In the genomic region with DNA sequence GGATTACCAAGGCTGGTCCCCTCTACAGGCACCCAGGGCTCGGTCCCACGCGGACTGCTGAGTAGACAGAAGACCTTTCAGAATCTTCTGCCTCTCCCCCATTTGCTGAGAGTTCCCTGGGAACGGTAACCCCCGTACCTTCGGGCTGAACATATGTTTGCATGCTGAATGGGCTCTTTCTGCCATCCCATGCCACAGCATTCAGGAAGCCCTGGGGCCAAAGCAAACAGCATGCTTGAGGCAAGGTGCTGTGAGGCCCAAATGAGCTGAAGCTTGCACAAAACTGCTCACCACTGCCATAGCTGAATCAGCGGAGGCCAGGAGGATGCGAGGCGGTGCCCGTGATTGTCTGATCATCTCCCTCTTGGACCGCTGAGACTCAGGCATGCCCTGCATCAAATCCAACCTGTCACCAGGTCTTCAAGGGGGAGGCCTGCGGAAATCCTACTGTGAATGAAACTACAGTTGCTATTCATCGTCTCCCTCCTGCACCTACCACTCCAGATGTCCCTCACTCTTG, we compare ENCODE assay signal across 18 cellular contexts. TPM values are rescaled to one million over a fixed set of nuclear protein-coding genes. Genes with fewer than 3 reads are reported as not detected.
A peak's percentile ranks its signal among the peaks of the same experiment; 100 is the strongest.
DNase-seq lines count a peak whose midpoint lies in the region; ATAC-seq, FAIRE-seq and TF ChIP-seq lines count a peak whose summit lies in the region.
"Had no signal": no experiment of that assay in that cellular context is flagged by ENCODE, and none has a peak within 500 bp of the region (broad histone marks: within the 10 kb centered on the region; RNA-seq: fewer than 3 reads in every experiment).

No MANE protein-coding gene starts in this region.

- BruUV-seq in HCT116 (replicated peaks; lab: Mats Ljungman, UMichigan), result no TSS peak

- TF ChIP-seq CTCF in HCT116 (IDR thresholded peaks at IDR 0.05 in 2 of 3, conservative IDR thresholded peaks at IDR 0.05 in 1 of 3; ENCODE audit: borderline replicate concordance in 1 of 3, insufficient read depth in 1 of 3, low read depth in 2 of 3, low read length in 2 of 3), result no peak
- TF ChIP-seq CTCF in kidney (IDR thresholded peaks at IDR 0.05; ENCODE audit: borderline replicate concordance, extremely low read depth, insufficient read depth), result no peak

- FAIRE-seq in kidney (lab: Jason Lieb, UNC), result no peak
- FAIRE-seq: G401.6, GM12892, H54 had no signal

- H2AFZ ChIP-seq in HCT116 (ENCODE audit: low read depth, low read length, poor library complexity, severe bottlenecking), result peak overlapping the region; percentile 18
- H2AFZ ChIP-seq: GM23338 had no signal

- DNase-seq in HCT116 (ENCODE audit: low read depth, low spot score) (no peak), RPMI8226 (peak; percentile 47), kidney (peak; percentile 46), D341Med (ENCODE audit: low spot score) (no peak)
- no peak for DNase-seq in stimulated activated naive CD4-positive, alpha-beta T cell (lab: John Stamatoyannopoulos, UW)
- DNase-seq: 8988T; Calu3; CD4-positive, alpha-beta memory T cell; COR-L47; DMS153; DND-41 had no signal

- no peaks in the 10 kb centered on the region; the same call in 1 of the 2 replicates for H3K27me3 ChIP-seq in HCT116 (ENCODE audit: insufficient read depth, low read length)

- CTCF ChIA-PET in HCT116 (lab: Charles Lee), result interaction anchor here (2.0 kb wide), 1 partner anchor 15 kb away, joined by 12 read pairs; no protein-coding TSS in a partner anchor

- no peak overlapping the region for H3K27ac ChIP-seq in HCT116 (ENCODE audit: low read depth, low read length)
- no peak overlapping the region for H3K27ac ChIP-seq in kidney (ENCODE audit: low read depth in 2 of 2, low read length in 2 of 2)

- intact Hi-C loops in HCT116 (cut with micrococcal nuclease), result loop anchor here (10.0 kb wide), 1 partner anchor 613 kb away; no protein-coding TSS in a partner anchor
- intact Hi-C loops in kidney (cut with DNase I), result no loop called here

- H3K4me2 ChIP-seq in HCT116 (ENCODE audit: low read length), result no peak overlapping the region
- H3K4me2 ChIP-seq: GM23338 had no signal

- H3K4me1 ChIP-seq in HCT116 (ENCODE audit: control insufficient read depth in 1 of 2, insufficient read depth in 2 of 2, low read length in 2 of 2) (no peaks in the 10 kb centered on the region), kidney (ENCODE audit: control insufficient read depth in 1 of 2, insufficient read depth in 1 of 2, low read depth in 1 of 2, low read length in 2 of 2) (no peaks in the 10 kb centered on the region)
- H3K4me1 ChIP-seq: HAP-1 had no signal

- H3K9ac ChIP-seq in HCT116 (ENCODE audit: low read length), result no peak overlapping the region
- no peak overlapping the region for H3K9ac ChIP-seq in kidney (ENCODE audit: low read length in 2 of 2)

- no peaks in the 10 kb centered on the region for H4K20me1 ChIP-seq in HCT116 (ENCODE audit: insufficient read depth)

- no peaks in the 10 kb centered on the region for H3K36me3 ChIP-seq in HCT116 (ENCODE audit: control insufficient read depth in 1 of 2, insufficient read depth in 2 of 2, low read length in 2 of 2)
- H3K36me3 ChIP-seq in kidney (ENCODE audit: control insufficient read depth in 1 of 2, insufficient read depth in 2 of 2, low read length in 2 of 2), result no peaks in the 10 kb centered on the region
- H3K36me3 ChIP-seq: HAP-1 had no signal

- H3K4me3 ChIP-seq in HCT116 (replicated peaks in 1 of 2; ENCODE audit: low read depth in 1 of 2, low read length in 2 of 2), result no peak overlapping the region
- no peak overlapping the region for H3K4me3 ChIP-seq in kidney (ENCODE audit: low read length in 2 of 2)
- H3K4me3 ChIP-seq: GM23338, HAP-1 had no signal

- no peak for TF ChIP-seq POLR2A in HCT116 (IDR thresholded peaks at IDR 0.05; ENCODE audit: borderline replicate concordance, extremely low read depth, insufficient read depth, insufficient read length)

- POLR2A ChIA-PET in HCT116 (lab: Charles Lee), result no interaction called here

- no peaks in the 10 kb centered on the region for H3K79me2 ChIP-seq in HCT116 (ENCODE audit: insufficient read depth, low read length)

- RAD21 ChIA-PET in HCT116 (lab: Charles Lee; ENCODE audit: low non-redundant PET in 1 of 2, low total read pairs in 2 of 2, uncharacterized antibody in 2 of 2, unreplicated experiment in 2 of 2), result no interaction called here

- no peaks in the 10 kb centered on the region for H3K9me2 ChIP-seq in HCT116 (ENCODE audit: insufficient read depth)

- ATAC-seq in HCT116 (no peak), GM19397 (IDR thresholded peaks at IDR 0.05; ENCODE audit: unreplicated experiment) (no peak), GM21367 (IDR thresholded peaks at IDR 0.05; ENCODE audit: unreplicated experiment) (no peak)

- no peak for TF ChIP-seq RAD21 in HCT116 (IDR thresholded peaks at IDR 0.05; ENCODE audit: low read depth)

- H3K9me3 ChIP-seq in HCT116 (ENCODE audit: control insufficient read depth in 1 of 2, insufficient read depth in 1 of 2, low read depth in 1 of 2, low read length in 2 of 2) (no peaks in the 10 kb centered on the region), kidney (ENCODE audit: control insufficient read depth in 1 of 2, low read length in 2 of 2) (no peaks in the 10 kb centered on the region)
- H3K9me3 ChIP-seq: HAP-1 had no signal

TF ChIP-seq in HCT116, 20 proteins besides CTCF, POLR2A, EP300 and RAD21:
- TF ChIP-seq CEBPB (IDR thresholded peaks at IDR 0.05; ENCODE audit: low read depth) (no peak), JUND (IDR thresholded peaks at IDR 0.05) (no peak), SRF (IDR thresholded peaks at IDR 0.05; ENCODE audit: low read depth) (no peak), FOSL1 (IDR thresholded peaks at IDR 0.05; ENCODE audit: low read depth) (no peak), EZH2phosphoT487 (IDR thresholded peaks at IDR 0.05; ENCODE audit: borderline replicate concordance) (no peak), CBX3 (IDR thresholded peaks at IDR 0.05; ENCODE audit: low read depth) (no peak), YY1 (IDR thresholded peaks at IDR 0.05; ENCODE audit: extremely low read depth, insufficient replicate concordance, low read depth, low read length) (no peak), TCF7L2 (IDR thresholded peaks at IDR 0.05; ENCODE audit: borderline replicate concordance, extremely low read depth, insufficient read depth, insufficient read length) (no peak), EGR1 (IDR thresholded peaks at IDR 0.05; ENCODE audit: low read depth) (no peak), SIN3A (IDR thresholded peaks at IDR 0.05; ENCODE audit: low read depth) (no peak), POLR2AphosphoS5 (IDR thresholded peaks at IDR 0.05; ENCODE audit: low read depth, low read length) (no peak)
- TF ChIP-seq, protein P1, sequence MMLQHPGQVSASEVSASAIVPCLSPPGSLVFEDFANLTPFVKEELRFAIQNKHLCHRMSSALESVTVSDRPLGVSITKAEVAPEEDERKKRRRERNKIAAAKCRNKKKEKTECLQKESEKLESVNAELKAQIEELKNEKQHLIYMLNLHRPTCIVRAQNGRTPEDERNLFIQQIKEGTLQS (IDR thresholded peaks at IDR 0.05), result no peak

RNA-seq across cellular contexts. Expression of a gene that starts 16.3 kb away (rescaled TPM):
- total RNA-seq in HCT116 (2021; ENCODE audit: unreplicated experiment) (10.0 TPM), kidney (21.2 TPM)
- 9.3 and 10.2 TPM in 2 replicates for polyA plus RNA-seq in HCT116 (2012)
- 27.1 TPM for polyA plus RNA-seq in kidney (ENCODE audit: insufficient read depth, low read depth, low replicate concordance)

Comparison
In these comparisons a context has a peak if more than half of its experiments do, and no peak if none do; other contexts are left out.
1. DNase-seq: peak in RPMI8226 (single experiment) and kidney (single experiment); none in HCT116 (single experiment), stimulated activated naive CD4-positive, alpha-beta T cell (0 of 6) and D341Med (single experiment).